8 cellular contexts compared by ENCODE assay signal in genomic region chr21:41167348-41168342, GRCh38. TPM values are rescaled to one million over a fixed set of nuclear protein-coding genes. Genes with fewer than 3 reads are reported as not detected.
DNase-seq lines count a peak whose midpoint lies in the region; ATAC-seq and TF ChIP-seq lines count a peak whose summit lies in the region.

Gene BACE2 (plus strand): TSS chr21:41168160. CDS start chr21:41168264, 104 bp downstream.

- DNase-seq in NCI-H2029 (lab: John Stamatoyannopoulos, UW) (peak; percentile 66), NCI-H2029 treated with DMSO at 0.1 percent for 48 hours (lab: John Stamatoyannopoulos, UW) (no peak), dorsolateral prefrontal cortex (peak in 5 of 10 donors; percentile 24 to 77 (median 63)), left lung (peak; percentile 83 to 91)
- DNase-seq in activated CD4-positive, alpha-beta T cell treated with anti-CD3 and anti-CD28 coated beads for 1 hour: peak; percentile 21
- peak; percentile 31 to 68 for DNase-seq in stimulated activated CD4-positive, alpha-beta T cell treated with anti-CD3 and anti-CD28 coated beads, Interleukin-2, amount 100 ng/mL, for 24 hours

- no peaks in the 10 kb centered on the region for H3K9me3 ChIP-seq in left lung

- H4K20me1 ChIP-seq in KMS-11 (ENCODE audit: insufficient read depth): no peaks in the 10 kb centered on the region

- peak within 1 kb of the TSS; percentile 98 for H2AFZ ChIP-seq in KMS-11 (ENCODE audit: low read depth)

- ATAC-seq in left lung (peak; percentile 88), HG02610 (IDR thresholded peaks at IDR 0.05; ENCODE audit: unreplicated experiment) (no peak)

- H3K4me1 ChIP-seq in KMS-11 (ENCODE audit: low read depth, poor library complexity, severe bottlenecking): peaks cover 15% of the 10 kb centered on the region
- H3K4me1 ChIP-seq in left lung: peaks cover 0 to 26% of the 10 kb centered on the region in 2 donors

- TF ChIP-seq CTCF in KMS-11 (conservative IDR thresholded peaks at IDR 0.05; ENCODE audit: low read depth, low read length): peak; percentile 78
- peak in 55 of 56 donors; percentile 17 to 74 (median 56) for TF ChIP-seq CTCF in dorsolateral prefrontal cortex (IDR thresholded peaks at IDR 0.05 in 54 of 56, conservative IDR thresholded peaks at IDR 0.05 in 2 of 56; ENCODE audit: low read depth in 1 of 56, partially characterized antibody in 56 of 56)
- peak; percentile 47 to 54 for TF ChIP-seq CTCF in left lung (IDR thresholded peaks at IDR 0.05)

- no peaks in the 10 kb centered on the region for H3K79me2 ChIP-seq in KMS-11 (ENCODE audit: insufficient read depth, low read depth)

- H3K27me3 ChIP-seq in KMS-11 (ENCODE audit: insufficient read depth, low read depth) (no peaks in the 10 kb centered on the region), dorsolateral prefrontal cortex (peaks cover 0 to 23% (median 0%) of the 10 kb centered on the region in 45 donors), left lung (peaks cover 0 to 52% of the 10 kb centered on the region in 2 donors)

- H3K4me2 ChIP-seq in KMS-11: peak within 1 kb of the TSS; percentile 96

- no peak within 1 kb of the TSS for H3K4me3 ChIP-seq in KMS-11 (IDR thresholded peaks at IDR 0.05; ENCODE audit: insufficient read depth, low read depth, low read length)
- peak within 1 kb of the TSS; percentile 47 to 82 (median 70) for H3K4me3 ChIP-seq in dorsolateral prefrontal cortex
- H3K4me3 ChIP-seq in left lung: peak within 1 kb of the TSS; percentile 57 to 62

- intact Hi-C loops in dorsolateral prefrontal cortex (cut with DNase I): no loop called here
- intact Hi-C loops in left lung (cut with DNase I): no loop called here

- H3K9ac ChIP-seq in KMS-11: peak within 1 kb of the TSS; percentile 85

- H3K27ac ChIP-seq in KMS-11 (peak within 1 kb of the TSS; percentile 45), dorsolateral prefrontal cortex (peak within 1 kb of the TSS in 53 of 59 donors; percentile 13 to 91 (median 79)), left lung (peak within 1 kb of the TSS; percentile 82 to 91)

- H3K36me3 ChIP-seq in KMS-11 (ENCODE audit: insufficient read depth): no peaks in the 10 kb centered on the region
- no peaks in the 10 kb centered on the region for H3K36me3 ChIP-seq in left lung

RNA-seq across cellular contexts. Expression of gene BACE2, which starts in this region (rescaled TPM):
- 10 to 100 TPM in 87 of 120 experiments, 1 to 10 TPM in 33; 4.1 to 30.8 (median 12.2) TPM for total RNA-seq in dorsolateral prefrontal cortex
- 10 to 100 TPM; 41.5 to 44.6 TPM for total RNA-seq in left lung
